Comparison of ENCODE assay signal across 30 cellular contexts in the genomic region with DNA sequence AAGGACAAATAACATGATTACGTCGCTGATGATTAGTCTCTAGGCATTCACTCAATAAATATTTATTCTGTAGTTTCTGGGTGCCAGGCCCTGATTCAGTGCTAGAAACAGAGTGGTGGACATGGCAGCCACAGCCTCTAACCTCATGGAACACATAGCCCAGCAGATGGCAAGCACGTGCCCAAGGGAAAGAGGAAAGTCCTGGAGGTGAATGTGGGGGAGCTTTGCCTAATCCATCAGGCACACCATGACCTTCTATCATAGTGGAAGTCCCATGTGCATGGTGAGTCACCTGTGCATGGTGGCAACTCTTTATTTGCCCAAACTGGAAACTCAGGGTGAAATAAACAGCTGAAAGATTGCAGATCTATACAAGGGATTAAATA.
DNase-seq lines count a peak whose midpoint lies in the region; ATAC-seq and TF ChIP-seq lines count a peak whose summit lies in the region.
"Had no signal": no experiment of that assay in that cellular context is flagged by ENCODE, and none has a peak within 500 bp of the region (broad histone marks: within the 10 kb centered on the region; RNA-seq: fewer than 3 reads in every experiment).

No MANE protein-coding gene starts in this region.

- in situ Hi-C loops in KBM-7 (cut with MboI; ENCODE audit: low pct_unique_long_range_greater_than_20kb, low sequenced_read_pairs) = no loop called here

- no peak overlapping the region for H2BK12ac ChIP-seq in mesenchymal stem cell (ENCODE audit: low read length in 2 of 2)

- H3K4me1 ChIP-seq in DND-41 (ENCODE audit: insufficient read depth, low read length) (peaks cover 22% of the 10 kb centered on the region), mesenchymal stem cell (ENCODE audit: control insufficient read depth, insufficient read depth, low read depth, low read length) (peaks cover 3% of the 10 kb centered on the region)
- H3K4me1 ChIP-seq: breast epithelium, parathyroid adenoma, upper lobe of right lung had no signal

- H3K79me2 ChIP-seq in DND-41 (ENCODE audit: insufficient read depth, low read length) = no peaks in the 10 kb centered on the region
- H3K79me2 ChIP-seq: parathyroid adenoma had no signal

- H3K23ac ChIP-seq in mesenchymal stem cell (ENCODE audit: low read length in 2 of 2) = no peak overlapping the region

- H3K36me3 ChIP-seq in DND-41 (ENCODE audit: insufficient read depth, low read length) (no peaks in the 10 kb centered on the region), mesenchymal stem cell (ENCODE audit: control insufficient read depth in 1 of 2, insufficient read depth in 2 of 2, low read depth in 1 of 2, low read length in 2 of 2) (no peaks in the 10 kb centered on the region)
- H3K36me3 ChIP-seq: breast epithelium, HAP-1, heart right ventricle, neural progenitor cell, right atrium auricular region, SJSA1, upper lobe of right lung had no signal

- WGBS in mesenchymal stem cell = 78% methylated on average over 1 of the region's 3 CpGs

- H3K4ac ChIP-seq in mesenchymal stem cell (ENCODE audit: low read depth in 1 of 2, low read length in 2 of 2) = no peak overlapping the region

- H2BK5ac ChIP-seq in mesenchymal stem cell (ENCODE audit: low read depth, low read length, poor library complexity, severe bottlenecking) = no peak overlapping the region

- DNase-seq in DND-41 (no peak), NCI-H2196 (lab: John Stamatoyannopoulos, UW; ENCODE audit: unreplicated experiment) (peak; percentile 53), fibroblast of gingiva (ENCODE audit: low read depth) (peak; percentile 56), mesenchymal stem cell (peak; percentile 20), KBM-7 (no peak), DMS 273 treated with DMSO at 0.1 percent for 48 hours (lab: John Stamatoyannopoulos, UW) (no peak), NCI-H524 treated with DMSO at 0.1 percent for 48 hours (lab: John Stamatoyannopoulos, UW) (no peak)
- DNase-seq: activated CD4-positive, alpha-beta T cell treated with anti-CD3 and anti-CD28 coated beads, Interleukin-2, amount 50 U/mL, for 48 hours; activated CD8-positive, alpha-beta memory T cell treated with anti-CD3 and anti-CD28 coated beads, Interleukin-2, amount 50 U/mL, for 4 hours; activated naive CD4-positive, alpha-beta T cell treated with anti-CD3 and anti-CD28 coated beads, Interleukin-2, amount 50 U/mL, for 16 hours; foreskin melanocyte; GDM1; heart right ventricle; KG1; left cardiac atrium; NCI-H1694 treated with DMSO at 0.1 percent for 48 hours; NCI-H2171 treated with DMSO at 0.1 percent for 48 hours; stimulated activated CD4-positive, alpha-beta T cell treated with anti-CD3 and anti-CD28 coated beads, Interleukin-4, amount 100 ng/mL, for 1 hour; upper lobe of right lung had no signal

- no peak overlapping the region for H3K4me3 ChIP-seq in DND-41 (ENCODE audit: low read depth in 1 of 2, low read length in 2 of 2)
- no peak overlapping the region for H3K4me3 ChIP-seq in mesenchymal stem cell (ENCODE audit: insufficient read depth in 1 of 2, low read depth in 1 of 2, low read length in 2 of 2)
- H3K4me3 ChIP-seq: breast epithelium, HAP-1, heart right ventricle, neural progenitor cell, right atrium auricular region, SJSA1, upper lobe of right lung had no signal

- no peak overlapping the region for H3K4me2 ChIP-seq in DND-41 (ENCODE audit: insufficient read depth, low read length)
- no peak overlapping the region for H3K4me2 ChIP-seq in mesenchymal stem cell (ENCODE audit: low read length, poor library complexity, severe bottlenecking)
- H3K4me2 ChIP-seq: neural progenitor cell had no signal

- no peak overlapping the region for H3K18ac ChIP-seq in mesenchymal stem cell (ENCODE audit: low read depth in 1 of 2, low read length in 2 of 2)

- no peak overlapping the region for H4K91ac ChIP-seq in mesenchymal stem cell (ENCODE audit: low read length)

- H3K27ac ChIP-seq in DND-41 (ENCODE audit: low read length) (peak overlapping the region; percentile 78; the same call in 1 of the 2 replicates), mesenchymal stem cell (ENCODE audit: low read length, poor library complexity, severe bottlenecking) (no peak overlapping the region)
- H3K27ac ChIP-seq: C4-2B, epithelial cell of prostate, neural progenitor cell, parathyroid adenoma, right atrium auricular region, SJSA1, upper lobe of right lung had no signal

- H2BK15ac ChIP-seq in mesenchymal stem cell (ENCODE audit: low read depth, poor library complexity, severe bottlenecking) = no peak overlapping the region

- TF ChIP-seq CTCF in DND-41 (IDR thresholded peaks at IDR 0.05; ENCODE audit: borderline replicate concordance, extremely low read depth, low read length, poor library complexity, severe bottlenecking) = no peak

- H2AK5ac ChIP-seq in mesenchymal stem cell (ENCODE audit: low read length, severe bottlenecking) = no peak overlapping the region

- no peaks in the 10 kb centered on the region for H4K20me1 ChIP-seq in DND-41 (ENCODE audit: insufficient read depth, low read length)

- no peak overlapping the region for H2BK120ac ChIP-seq in mesenchymal stem cell (ENCODE audit: low read depth, low read length)

- no peaks in the 10 kb centered on the region for H3K27me3 ChIP-seq in DND-41 (ENCODE audit: insufficient read depth, low read length, poor library complexity)
- H3K27me3 ChIP-seq in mesenchymal stem cell (ENCODE audit: control insufficient read depth in 1 of 2, insufficient read depth in 1 of 2, low read length in 2 of 2) = no peaks in the 10 kb centered on the region
- H3K27me3 ChIP-seq: breast epithelium, heart right ventricle, neural progenitor cell, right atrium auricular region, SJSA1, upper lobe of right lung had no signal

- no peak overlapping the region for H4K8ac ChIP-seq in mesenchymal stem cell (ENCODE audit: low read length)

- H3K9me3 ChIP-seq in DND-41 (ENCODE audit: insufficient read depth, low read length, severe bottlenecking) (no peaks in the 10 kb centered on the region), mesenchymal stem cell (ENCODE audit: control insufficient read depth, low read length) (no peaks in the 10 kb centered on the region)
- H3K9me3 ChIP-seq: breast epithelium, HAP-1, heart right ventricle, right atrium auricular region, SJSA1, upper lobe of right lung had no signal

- H2AFZ ChIP-seq in DND-41 (ENCODE audit: low read depth, low read length) (no peak overlapping the region), mesenchymal stem cell (ENCODE audit: low read depth, low read length) (no peak overlapping the region)
- H2AFZ ChIP-seq: neural progenitor cell, parathyroid adenoma had no signal

- no peak overlapping the region for H3K9ac ChIP-seq in DND-41 (ENCODE audit: low read depth, low read length)
- no peak overlapping the region for H3K9ac ChIP-seq in mesenchymal stem cell (ENCODE audit: low read length)
- H3K9ac ChIP-seq: neural progenitor cell, parathyroid adenoma had no signal

- H3K14ac ChIP-seq in mesenchymal stem cell (ENCODE audit: low read length in 2 of 2) = no peak overlapping the region

- ATAC-seq in DND-41 (ENCODE audit: insufficient read depth, low read depth) = no peak
- ATAC-seq: activated CD4-positive, CD25-positive, alpha-beta regulatory T cell treated with anti-CD3 and anti-CD28 coated beads, Interleukin-2, amount 50 U/mL, for 24 hours; activated T-helper 17 cell treated with anti-CD3 and anti-CD28 coated beads, Interleukin-2, amount 50 U/mL, for 72 hours; stimulated activated effector memory CD8-positive, alpha-beta T cell treated with anti-CD3 and anti-CD28 coated beads, Interleukin-12 subunit alpha, Interleukin-12 subunit beta, amount 100 ng/mL, for 72 hours had no signal

- H3K79me1 ChIP-seq in mesenchymal stem cell (replicated peaks; ENCODE audit: low read length, poor library complexity, severe bottlenecking) = no peaks in the 10 kb centered on the region

Comparison
In these comparisons a context has a peak if more than half of its experiments do, and no peak if none do; other contexts are left out.
1. DNase-seq: peak in NCI-H2196 (single experiment), fibroblast of gingiva (single experiment) and mesenchymal stem cell (single experiment); none in DND-41 (single experiment), KBM-7 (single experiment), DMS 273 treated with DMSO at 0.1 percent for 48 hours (single experiment) and NCI-H524 treated with DMSO at 0.1 percent for 48 hours (single experiment).